In the genomic region with DNA sequence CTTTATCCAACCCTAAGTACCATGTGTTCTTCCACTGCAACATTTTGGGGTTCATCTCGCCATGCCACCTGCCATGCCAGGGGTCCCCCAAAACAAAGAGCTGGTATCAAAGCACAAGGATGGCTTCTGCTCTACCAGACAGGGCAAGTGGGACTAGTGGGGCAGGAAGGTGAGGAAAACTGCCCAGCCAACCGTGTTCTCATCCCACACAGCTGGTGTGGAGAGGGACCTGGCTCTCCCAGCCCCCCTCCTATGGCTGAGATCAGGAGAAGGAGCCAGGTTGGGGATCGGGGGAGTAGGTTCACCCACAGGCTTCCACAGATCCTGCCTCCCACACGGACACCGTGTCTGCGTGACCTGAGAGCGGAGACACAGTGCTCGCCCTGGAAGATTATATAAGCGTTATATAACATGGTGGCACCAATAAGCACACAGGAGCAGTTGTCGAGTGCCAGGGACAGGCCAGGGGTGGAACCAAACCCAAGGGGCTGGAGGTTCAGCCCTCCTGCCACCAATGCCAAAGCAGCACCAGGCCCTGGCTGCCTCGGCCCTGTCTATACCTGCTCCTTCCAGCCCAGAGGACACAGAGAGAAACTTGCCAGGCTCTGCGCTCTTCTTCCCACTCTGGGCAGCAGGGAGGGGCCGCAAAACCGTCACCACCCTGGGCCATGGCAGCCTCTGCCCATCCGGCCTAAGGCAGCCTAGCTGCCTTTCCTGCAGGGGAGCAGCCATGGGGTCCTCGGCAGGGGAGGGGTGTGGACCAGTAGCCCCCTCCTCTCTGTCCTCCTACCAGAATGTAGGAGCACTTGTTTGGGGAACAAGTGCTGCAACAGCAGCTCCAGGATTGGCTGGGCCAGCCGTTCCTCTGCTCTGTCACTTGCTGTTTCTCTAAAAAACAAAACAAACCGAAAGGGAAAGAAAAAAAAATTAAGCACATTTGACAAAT, we compare ENCODE assay signal across 8 cellular contexts. TPM values are rescaled to one million over a fixed set of nuclear protein-coding genes. Genes with fewer than 3 reads are reported as not detected.
A peak's percentile ranks its signal among the peaks of the same experiment; 100 is the strongest.
DNase-seq lines count a peak whose midpoint lies in the region; ATAC-seq and TF ChIP-seq lines count a peak whose summit lies in the region.

No MANE protein-coding gene starts in this region.

- H3K27ac ChIP-seq in Panc1 (ENCODE audit: low read length) = no peak overlapping the region
- peak overlapping the region; percentile 89 for H3K27ac ChIP-seq in colonic mucosa
- H3K27ac ChIP-seq in upper lobe of right lung = peak overlapping the region; percentile 96

- no peaks in the 10 kb centered on the region for H3K36me3 Mint-ChIP-seq in mesothelial cell of epicardium

- peak overlapping the region; percentile 68 for H3K4me3 Mint-ChIP-seq in mesothelial cell of epicardium

- peak overlapping the region; percentile 86 to 97 for H3K9ac ChIP-seq in colonic mucosa (ENCODE audit: low read depth in 2 of 2, low read length in 2 of 2)

- H3K9me3 Mint-ChIP-seq in mesothelial cell of epicardium = no peaks in the 10 kb centered on the region

- TF ChIP-seq CTCF in Panc1 (IDR thresholded peaks at IDR 0.05) (no peak), colonic mucosa (IDR thresholded peaks at IDR 0.05) (no peak), mesothelial cell of epicardium (IDR thresholded peaks at IDR 0.05; ENCODE audit: unreplicated experiment) (no peak), upper lobe of right lung (IDR thresholded peaks at IDR 0.05) (no peak)

- H3K4me3 ChIP-seq in Panc1 (ENCODE audit: low read depth in 2 of 2, low read length in 2 of 2) = peak overlapping the region; percentile 60 to 62; a peak in 3 of 4 replicates
- peak overlapping the region; percentile 79 for H3K4me3 ChIP-seq in colonic mucosa
- H3K4me3 ChIP-seq in upper lobe of right lung = peak overlapping the region; percentile 86

- H3K4me1 ChIP-seq in Panc1 (ENCODE audit: control insufficient read depth, insufficient read depth, low read length) (peaks cover 5% of the 10 kb centered on the region; the same call in 1 of the 2 replicates), colonic mucosa (peaks cover 16% of the 10 kb centered on the region), upper lobe of right lung (peaks cover 66% of the 10 kb centered on the region)

- peaks cover 18% of the 10 kb centered on the region for H3K4me1 Mint-ChIP-seq in mesothelial cell of epicardium

- BruUV-seq in Panc1 (replicated peaks; lab: Mats Ljungman, UMichigan) = no TSS peak

- intact Hi-C loops in Panc1 (cut with micrococcal nuclease; ENCODE audit: unreplicated experiment) (no loop called here), colonic mucosa (cut with DNase I) (loop anchor here (2.0 kb wide), 1 partner anchor 39 kb away; no protein-coding TSS in a partner anchor), upper lobe of right lung (cut with DNase I) (loop anchor here (5.0 kb wide), 1 partner anchor 35 kb away; no protein-coding TSS in a partner anchor)

- DNase-seq in C1 segment of cervical spinal cord (lab: John Stamatoyannopoulos, UW) (peak in 9 of 14 donors; percentile 20 to 93 (median 44)), Panc1 (ENCODE audit: low read depth, low spot score) (no peak), colonic mucosa (peak; percentile 65), mesothelial cell of epicardium (ENCODE audit: low spot score in 2 of 2, unreplicated experiment in 2 of 2) (no peak), upper lobe of right lung (peak; percentile 80), RPMI8226 (no peak), LoVo (ENCODE audit: low spot score) (no peak)

- CTCF ChIA-PET in Panc1 (lab: Charles Lee) = interaction anchor here (0.6 to 1.1 kb wide), 2 partner anchors 70 to 96 kb away, joined by 4 to 8 read pairs; no protein-coding TSS in a partner anchor

- H3K36me3 ChIP-seq in Panc1 (ENCODE audit: control insufficient read depth, insufficient read depth, low read length) (no peaks in the 10 kb centered on the region), colonic mucosa (no peaks in the 10 kb centered on the region), upper lobe of right lung (peaks cover 14% of the 10 kb centered on the region)

- in situ Hi-C loops in Panc1 (cut with HindIII; ENCODE audit: low pct_unique_long_range_greater_than_20kb, low sequenced_read_pairs) = no loop called here

- H3K27ac Mint-ChIP-seq in mesothelial cell of epicardium = no peak overlapping the region

- POLR2A ChIA-PET in Panc1 (lab: Charles Lee) = no interaction called here

- peaks cover 21% of the 10 kb centered on the region for H3K27me3 Mint-ChIP-seq in mesothelial cell of epicardium (ENCODE audit: low read depth)

- H3K27me3 ChIP-seq in Panc1 (ENCODE audit: control insufficient read depth, insufficient read depth, low read length) (no peaks in the 10 kb centered on the region), colonic mucosa (no peaks in the 10 kb centered on the region), upper lobe of right lung (no peaks in the 10 kb centered on the region)

- H3K9me3 ChIP-seq in Panc1 (ENCODE audit: control insufficient read depth, insufficient read depth, low read depth, low read length) (no peaks in the 10 kb centered on the region), colonic mucosa (no peaks in the 10 kb centered on the region), upper lobe of right lung (no peaks in the 10 kb centered on the region)

- no peak for ATAC-seq in Panc1
- peak; percentile 47 for ATAC-seq in upper lobe of right lung
- ATAC-seq in HG02973 (IDR thresholded peaks at IDR 0.05; ENCODE audit: unreplicated experiment) = no peak

RNA-seq across cellular contexts. Expression of a gene that starts 43.5 kb away (rescaled TPM):
- total RNA-seq in Panc1 (2021; ENCODE audit: unreplicated experiment) = 0.15 TPM
- polyA plus RNA-seq in Panc1 (2012; ENCODE audit: insufficient read length) = 0.29 TPM
- total RNA-seq in colonic mucosa = 1 to 10 TPM; 3.1 to 8.4 TPM
- total RNA-seq in mesothelial cell of epicardium = 1.2 to 1.6 TPM (median 1.2 TPM) in 3 replicates
- 50.7 TPM for total RNA-seq in upper lobe of right lung

Comparison
In these comparisons a context has a peak if more than half of its experiments do, and no peak if none do; other contexts are left out.
1. DNase-seq: peak in C1 segment of cervical spinal cord (9 of 14), colonic mucosa (single experiment) and upper lobe of right lung (single experiment); none in Panc1 (single experiment), mesothelial cell of epicardium (0 of 2), RPMI8226 (single experiment) and LoVo (single experiment).
2. Peak in every context shown above with its lines, with median percentiles within 50 percentile points of each other: H3K4me3 ChIP-seq.